In the genomic region with DNA sequence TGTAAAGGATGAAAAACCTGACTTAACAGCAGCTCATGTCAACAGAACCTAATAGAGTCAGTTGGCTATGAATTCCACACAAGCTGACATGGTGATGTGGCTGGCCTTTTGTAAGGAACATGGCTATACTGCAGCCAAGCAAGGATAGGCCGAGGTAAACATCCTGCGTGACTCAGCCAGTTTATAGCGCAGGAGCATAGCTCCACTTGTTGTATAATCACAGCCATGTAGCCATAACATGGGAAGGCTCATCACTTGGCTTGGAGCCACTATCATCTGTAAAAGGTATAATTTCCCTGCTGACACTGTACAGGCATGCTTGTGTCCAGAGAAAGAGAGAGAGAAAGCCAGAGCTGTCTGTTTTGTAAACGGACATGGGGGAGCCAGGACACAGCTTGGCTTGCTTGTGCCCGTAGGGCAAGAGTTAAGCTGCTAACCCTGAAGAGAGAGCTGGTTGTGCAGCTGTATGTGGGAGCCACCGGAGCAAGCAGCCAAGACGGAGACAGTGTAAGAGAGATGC, we compare ENCODE assay signal across 1 cellular context.
TF ChIP-seq lines count a peak whose summit lies in the region.

No MANE protein-coding gene starts in this region.

TF ChIP-seq in IMR-90, 13 proteins besides CTCF, POLR2A, EP300 and RAD21 (continued from another document):
- TF ChIP-seq SMC3 (IDR thresholded peaks at IDR 0.05; ENCODE audit: low read depth, low read length) (no peak), CHD1 (IDR thresholded peaks at IDR 0.05; ENCODE audit: low read depth, low read length) (no peak), FOS (IDR thresholded peaks at IDR 0.05; ENCODE audit: low read depth, low read length) (peak; percentile 98), NFE2L2 (IDR thresholded peaks at IDR 0.05; ENCODE audit: low read depth, low read length) (peak; percentile 96), CEBPB (IDR thresholded peaks at IDR 0.05; ENCODE audit: low read depth, low read length) (peak; percentile 75)
- TF ChIP-seq, protein P1, sequence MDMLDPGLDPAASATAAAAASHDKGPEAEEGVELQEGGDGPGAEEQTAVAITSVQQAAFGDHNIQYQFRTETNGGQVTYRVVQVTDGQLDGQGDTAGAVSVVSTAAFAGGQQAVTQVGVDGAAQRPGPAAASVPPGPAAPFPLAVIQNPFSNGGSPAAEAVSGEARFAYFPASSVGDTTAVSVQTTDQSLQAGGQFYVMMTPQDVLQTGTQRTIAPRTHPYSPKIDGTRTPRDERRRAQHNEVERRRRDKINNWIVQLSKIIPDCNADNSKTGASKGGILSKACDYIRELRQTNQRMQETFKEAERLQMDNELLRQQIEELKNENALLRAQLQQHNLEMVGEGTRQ (IDR thresholded peaks at IDR 0.05; ENCODE audit: low read depth, low read length): no peak
